ENCODE assay signal across 8 cellular contexts in genomic region chrX:132488819-132489255, GRCh38. TPM values are rescaled to one million over a fixed set of nuclear protein-coding genes. Genes with fewer than 3 reads are reported as not detected.
DNase-seq lines count a peak whose midpoint lies in the region; ATAC-seq and TF ChIP-seq lines count a peak whose summit lies in the region.

Gene MBNL3, minus strand, starts transcription at chrX:132489038. Its CDS starts 49,427 bp downstream, at chrX:132439611.

- peak; percentile 36 to 76 (median 65) for DNase-seq in CD4-positive, CD25-positive, alpha-beta regulatory T cell
- DNase-seq in NOMO-1 treated with dmso at 0.1 percent for 144 hours (lab: John Stamatoyannopoulos, UW; ENCODE audit: unreplicated experiment) (peak; percentile 75), activated T-cell treated with anti-CD3 and anti-CD28 coated beads for 4 hours (peak; percentile 35), esophagus muscularis mucosa (ENCODE audit: extremely low spot score) (no peak), naive B cell (peak; percentile 79)

- WGBS in esophagus muscularis mucosa: 42% methylated on average over 28 of the region's 28 CpGs

- H3K9ac ChIP-seq in stomach smooth muscle (ENCODE audit: low read length in 2 of 2): peak within 1 kb of the TSS; percentile 6 to 60

- peak within 1 kb of the TSS; percentile 92 to 98 (median 95) for H3K4me3 Mint-ChIP-seq in CD4-positive, CD25-positive, alpha-beta regulatory T cell
- H3K4me3 Mint-ChIP-seq in naive B cell: peak within 1 kb of the TSS; percentile 88 to 99 (median 98)

- H3K27me3 Mint-ChIP-seq in CD4-positive, CD25-positive, alpha-beta regulatory T cell: peaks cover 13% of the 10 kb centered on the region
- peaks cover 0 to 7% (median 0%) of the 10 kb centered on the region in 3 donors for H3K27me3 Mint-ChIP-seq in naive B cell

- peaks cover 0 to 45% (median 19%) of the 10 kb centered on the region in 4 donors for H3K4me1 Mint-ChIP-seq in CD4-positive, CD25-positive, alpha-beta regulatory T cell
- H3K4me1 Mint-ChIP-seq in naive B cell: peaks cover 20 to 55% (median 27%) of the 10 kb centered on the region in 3 donors

- no peaks in the 10 kb centered on the region for H3K9me3 ChIP-seq in CD4-positive, CD25-positive, alpha-beta regulatory T cell (ENCODE audit: control insufficient read depth in 2 of 2, low read length in 2 of 2)
- H3K9me3 ChIP-seq in esophagus muscularis mucosa: no peaks in the 10 kb centered on the region
- H3K9me3 ChIP-seq in stomach smooth muscle (ENCODE audit: control insufficient read depth in 2 of 2, low read length in 2 of 2): no peaks in the 10 kb centered on the region

- H3K27ac Mint-ChIP-seq in CD4-positive, CD25-positive, alpha-beta regulatory T cell: peak within 1 kb of the TSS; percentile 33 to 98 (median 92)
- peak within 1 kb of the TSS; percentile 96 to 99 (median 97) for H3K27ac Mint-ChIP-seq in naive B cell

- H3K36me3 Mint-ChIP-seq in CD4-positive, CD25-positive, alpha-beta regulatory T cell: no peaks in the 10 kb centered on the region
- no peaks in the 10 kb centered on the region for H3K36me3 Mint-ChIP-seq in naive B cell

- no peak for TF ChIP-seq POLR2A in esophagus muscularis mucosa (IDR thresholded peaks at IDR 0.05; ENCODE audit: low read depth)

- peaks cover 22% of the 10 kb centered on the region for H3K4me1 ChIP-seq in CD4-positive, CD25-positive, alpha-beta regulatory T cell (ENCODE audit: control insufficient read depth, insufficient read depth, low read length, poor library complexity, severe bottlenecking)
- H3K4me1 ChIP-seq in esophagus muscularis mucosa (peaks cover 0 to 4% (median 2%) of the 10 kb centered on the region in 4 donors), stomach smooth muscle (ENCODE audit: control insufficient read depth, insufficient read depth, low read length) (no peaks in the 10 kb centered on the region)

- TF ChIP-seq CTCF in esophagus muscularis mucosa (IDR thresholded peaks at IDR 0.05): no peak

- peaks cover under 1% of the 10 kb centered on the region for H3K27me3 ChIP-seq in CD4-positive, CD25-positive, alpha-beta regulatory T cell (ENCODE audit: control insufficient read depth, insufficient read depth, low read length)
- H3K27me3 ChIP-seq in esophagus muscularis mucosa: peaks cover 0 to 8% (median 0%) of the 10 kb centered on the region in 4 donors
- peaks cover 0 to 9% of the 10 kb centered on the region in 2 donors for H3K27me3 ChIP-seq in stomach smooth muscle (ENCODE audit: control insufficient read depth in 1 of 2, insufficient read depth in 2 of 2, low read length in 2 of 2)

- peak within 1 kb of the TSS; percentile 85 for H3K4me3 ChIP-seq in CD4-positive, CD25-positive, alpha-beta regulatory T cell (ENCODE audit: low read depth, low read length)
- H3K4me3 ChIP-seq in esophagus muscularis mucosa: peak within 1 kb of the TSS; percentile 57 to 63 (median 59)
- H3K4me3 ChIP-seq in stomach smooth muscle (ENCODE audit: low read length in 2 of 2): peak within 1 kb of the TSS; percentile 59 to 73

- ATAC-seq in CD4-positive, CD25-positive, alpha-beta regulatory T cell (ENCODE audit: low read depth in 2 of 2): peak; percentile 74 to 75
- ATAC-seq in GM19438 (IDR thresholded peaks at IDR 0.05; ENCODE audit: low read depth, unreplicated experiment): peak; percentile 43
- peak; percentile 26 for ATAC-seq in HG03565 (IDR thresholded peaks at IDR 0.05; ENCODE audit: unreplicated experiment)
- peak; percentile 67 to 68 for ATAC-seq in naive B cell (ENCODE audit: low read depth in 2 of 2)

- H3K9me3 Mint-ChIP-seq in CD4-positive, CD25-positive, alpha-beta regulatory T cell: no peaks in the 10 kb centered on the region
- peaks cover 0 to 2% (median 0%) of the 10 kb centered on the region in 7 donors for H3K9me3 Mint-ChIP-seq in naive B cell

- no peak for TF ChIP-seq EP300 in esophagus muscularis mucosa (IDR thresholded peaks at IDR 0.05)

- intact Hi-C loops in esophagus muscularis mucosa (cut with DNase I): no loop called here

- H3K27ac ChIP-seq in CD4-positive, CD25-positive, alpha-beta regulatory T cell (ENCODE audit: insufficient read depth, low read length, poor library complexity, severe bottlenecking): peak within 1 kb of the TSS; percentile 71
- H3K27ac ChIP-seq in esophagus muscularis mucosa (replicated peaks in 1 of 4) (peak within 1 kb of the TSS; percentile 53 to 77 (median 64)), stomach smooth muscle (ENCODE audit: low read length) (no peak within 1 kb of the TSS)

- H3K36me3 ChIP-seq in CD4-positive, CD25-positive, alpha-beta regulatory T cell (ENCODE audit: control insufficient read depth, insufficient read depth, low read length): no peaks in the 10 kb centered on the region
- H3K36me3 ChIP-seq in esophagus muscularis mucosa: no peaks in the 10 kb centered on the region
- no peaks in the 10 kb centered on the region for H3K36me3 ChIP-seq in stomach smooth muscle (ENCODE audit: control insufficient read depth in 2 of 2, insufficient read depth in 2 of 2, low read length in 2 of 2)

RNA-seq across cellular contexts. Expression of gene MBNL3, which starts in this region (rescaled TPM):
- total RNA-seq in CD4-positive, CD25-positive, alpha-beta regulatory T cell: 14.0 TPM
- polyA plus RNA-seq in CD4-positive, CD25-positive, alpha-beta regulatory T cell: 10 to 100 TPM; 11.8 to 18.5 (median 16.3) TPM
- 10 to 100 TPM in 2 of 4 donors, 1 to 10 TPM in 2; 1.7 to 13.8 (median 6.8) TPM for total RNA-seq in esophagus muscularis mucosa
- polyA plus RNA-seq in naive B cell (ENCODE audit: low read depth in 6 of 6): 100 to 1,000 TPM in 3 of 6 donors, 10 to 100 TPM in 3; 82.4 to 129 (median 104) TPM

Comparison
In these comparisons a context has a peak if more than half of its experiments do, and no peak if none do; other contexts are left out.
1. RNA of gene MBNL3 (polyA plus RNA-seq): 82.4 to 129 TPM in naive B cell; 11.8 to 18.5 TPM in CD4-positive, CD25-positive, alpha-beta regulatory T cell; every median in the first group is over 4 times any median in the second.
2. Peak in every context shown above with its lines, with median percentiles within 50 percentile points of each other: ATAC-seq and H3K4me3 ChIP-seq.